Comparison of ENCODE assay signal across 1 cellular context in the genomic region with DNA sequence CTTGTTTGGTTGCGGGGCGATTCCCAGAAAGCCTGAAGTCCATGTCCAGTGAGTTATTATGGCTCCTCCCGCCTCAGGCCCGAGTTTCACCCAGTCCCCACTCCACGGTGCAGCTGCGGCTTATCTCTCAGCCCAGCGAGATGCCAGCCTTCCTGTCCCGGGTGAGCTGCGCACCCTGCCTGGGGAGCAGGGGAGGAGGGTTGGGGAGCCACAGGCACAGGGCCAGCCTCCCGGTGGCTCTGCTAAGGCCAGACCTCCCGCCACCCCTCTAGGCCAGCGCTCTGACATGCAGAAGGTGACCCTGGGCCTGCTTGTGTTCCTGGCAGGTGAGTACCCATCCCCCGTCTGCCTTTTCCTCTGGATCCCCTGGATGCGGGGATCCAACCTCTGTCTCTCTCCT.
TF ChIP-seq lines count a peak whose summit lies in the region.

No MANE protein-coding gene starts in this region.

TF ChIP-seq in HepG2, 621 proteins besides CTCF, POLR2A, EP300 and RAD21:
- TF ChIP-seq, protein P1, sequence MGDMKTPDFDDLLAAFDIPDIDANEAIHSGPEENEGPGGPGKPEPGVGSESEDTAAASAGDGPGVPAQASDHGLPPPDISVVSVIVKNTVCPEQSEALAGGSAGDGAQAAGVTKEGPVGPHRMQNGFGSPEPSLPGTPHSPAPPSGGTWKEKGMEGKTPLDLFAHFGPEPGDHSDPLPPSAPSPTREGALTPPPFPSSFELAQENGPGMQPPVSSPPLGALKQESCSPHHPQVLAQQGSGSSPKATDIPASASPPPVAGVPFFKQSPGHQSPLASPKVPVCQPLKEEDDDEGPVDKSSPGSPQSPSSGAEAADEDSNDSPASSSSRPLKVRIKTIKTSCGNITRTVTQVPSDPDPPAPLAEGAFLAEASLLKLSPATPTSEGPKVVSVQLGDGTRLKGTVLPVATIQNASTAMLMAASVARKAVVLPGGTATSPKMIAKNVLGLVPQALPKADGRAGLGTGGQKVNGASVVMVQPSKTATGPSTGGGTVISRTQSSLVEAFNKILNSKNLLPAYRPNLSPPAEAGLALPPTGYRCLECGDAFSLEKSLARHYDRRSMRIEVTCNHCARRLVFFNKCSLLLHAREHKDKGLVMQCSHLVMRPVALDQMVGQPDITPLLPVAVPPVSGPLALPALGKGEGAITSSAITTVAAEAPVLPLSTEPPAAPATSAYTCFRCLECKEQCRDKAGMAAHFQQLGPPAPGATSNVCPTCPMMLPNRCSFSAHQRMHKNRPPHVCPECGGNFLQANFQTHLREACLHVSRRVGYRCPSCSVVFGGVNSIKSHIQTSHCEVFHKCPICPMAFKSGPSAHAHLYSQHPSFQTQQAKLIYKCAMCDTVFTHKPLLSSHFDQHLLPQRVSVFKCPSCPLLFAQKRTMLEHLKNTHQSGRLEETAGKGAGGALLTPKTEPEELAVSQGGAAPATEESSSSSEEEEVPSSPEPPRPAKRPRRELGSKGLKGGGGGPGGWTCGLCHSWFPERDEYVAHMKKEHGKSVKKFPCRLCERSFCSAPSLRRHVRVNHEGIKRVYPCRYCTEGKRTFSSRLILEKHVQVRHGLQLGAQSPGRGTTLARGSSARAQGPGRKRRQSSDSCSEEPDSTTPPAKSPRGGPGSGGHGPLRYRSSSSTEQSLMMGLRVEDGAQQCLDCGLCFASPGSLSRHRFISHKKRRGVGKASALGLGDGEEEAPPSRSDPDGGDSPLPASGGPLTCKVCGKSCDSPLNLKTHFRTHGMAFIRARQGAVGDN (CRISPR knock-in tag; IDR thresholded peaks at IDR 0.05), result peak; percentile 50; the same call in 1 of the 2 replicates
- no peak for TF ChIP-seq KDM5A (IDR thresholded peaks at IDR 0.05; ENCODE audit: borderline replicate concordance, low read length)
- TF ChIP-seq ZNF274 (CRISPR knock-in tag; IDR thresholded peaks at IDR 0.05), result no peak
- peak; percentile 38; the same call in 1 of the 2 replicates for TF ChIP-seq ZBTB38 (CRISPR knock-in tag; IDR thresholded peaks at IDR 0.05)
